11 cellular contexts compared by ENCODE assay signal in the genomic region with DNA sequence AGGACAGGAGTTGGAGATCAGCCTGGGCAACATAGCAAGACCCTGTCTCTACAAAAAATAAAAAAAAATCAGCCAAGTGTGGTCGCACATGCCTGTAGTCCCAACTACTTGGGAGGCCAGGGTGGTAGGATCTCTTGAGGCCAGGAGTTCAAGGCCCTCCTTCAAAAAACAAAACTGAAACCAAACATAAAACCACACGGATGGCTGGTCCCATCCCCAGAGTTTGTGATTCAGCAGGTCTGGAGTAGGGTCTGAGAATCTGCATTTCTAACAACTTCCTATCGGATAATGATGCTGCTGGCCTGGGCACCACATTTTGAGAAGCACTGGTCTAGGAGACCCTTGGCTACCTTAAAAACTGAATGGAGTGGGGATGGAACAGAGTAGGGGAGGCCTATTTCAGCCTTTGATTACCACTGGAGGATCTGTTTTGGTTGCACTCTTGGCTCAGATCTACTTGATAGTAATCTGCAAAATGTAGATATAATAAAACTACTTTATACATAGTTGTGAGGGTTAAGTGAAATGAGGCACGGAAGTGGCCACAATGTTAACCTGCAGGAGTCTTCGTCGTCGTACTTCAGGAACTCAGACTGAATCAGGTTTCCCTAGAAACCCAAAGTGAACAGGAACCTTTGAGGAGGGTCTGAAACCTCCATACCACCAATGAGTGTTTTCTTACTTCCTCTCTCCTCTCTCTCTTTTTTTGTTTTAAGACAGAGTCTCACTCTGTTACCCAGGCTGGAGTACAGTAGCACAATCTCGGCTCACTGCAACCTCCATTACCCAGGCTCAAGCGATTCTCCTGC. TPM values are rescaled to one million over a fixed set of nuclear protein-coding genes. Genes with fewer than 3 reads are reported as not detected.
DNase-seq lines count a peak whose midpoint lies in the region; ATAC-seq lines count a peak whose summit lies in the region.
"Had no signal": no experiment of that assay in that cellular context is flagged by ENCODE, and none has a peak within 500 bp of the region (broad histone marks: within the 10 kb centered on the region; RNA-seq: fewer than 3 reads in every experiment).

No MANE protein-coding gene starts in this region.

- intact Hi-C loops in left cardiac atrium (cut with DNase I), result loop anchor here in 1 of 2 donors (10.0 kb wide), 1 partner anchor 125 kb away; no protein-coding TSS in a partner anchor

- H3K9ac ChIP-seq in BLaER1 treated with 17β-estradiol and CSF1 and Interleukin-3, amounts not matched to agents 10 nM and 100 nM, result peak overlapping the region in 2 of 11 experiments; percentile 10 to 29; a peak in 1 of 22 replicates

- no peaks in the 10 kb centered on the region for H3K36me3 ChIP-seq in BLaER1 treated with 17β-estradiol and CSF1 and Interleukin-3, amounts not matched to agents 10 nM and 100 nM

- no peak overlapping the region for H3K4me3 ChIP-seq in BLaER1 treated with 17β-estradiol and CSF1 and Interleukin-3, amounts not matched to agents 10 nM and 100 nM

- no peaks in the 10 kb centered on the region for H3K9me3 ChIP-seq in BLaER1 treated with 17β-estradiol and CSF1 and Interleukin-3, amounts not matched to agents 10 nM and 100 nM (replicated peaks in 1 of 11)

- ATAC-seq in GM18909 (IDR thresholded peaks at IDR 0.05; ENCODE audit: poor library complexity, unreplicated experiment), result peak; percentile 83
- ATAC-seq in HG02938 (IDR thresholded peaks at IDR 0.05; ENCODE audit: unreplicated experiment), result peak; percentile 63
- ATAC-seq in left cardiac atrium, result no peak

- peaks cover 16 to 54% (median 41%) of the 10 kb centered on the region in 10 experiments for H3K4me1 ChIP-seq in BLaER1 treated with 17β-estradiol and CSF1 and Interleukin-3, amounts not matched to agents 10 nM and 100 nM

- H3K27ac ChIP-seq in BLaER1 treated with 17β-estradiol and CSF1 and Interleukin-3, amounts not matched to agents 10 nM and 100 nM, result peak overlapping the region in 8 of 11 experiments; percentile 19 to 65 (median 48); a peak in 15 of 22 replicates

- DNase-seq in RPMI8226 (peak; percentile 74), left cardiac atrium (no peak), activated gamma-delta T cell treated with Interleukin-2 at 50 U/mL for 16 hours (no peak), NCI-H82 treated with DMSO at 0.1 percent for 48 hours (lab: John Stamatoyannopoulos, UW; ENCODE audit: unreplicated experiment) (no peak), SKM-1 treated with dmso at 0.1 percent for 144 hours (lab: John Stamatoyannopoulos, UW; ENCODE audit: unreplicated experiment) (no peak)
- DNase-seq: activated effector memory CD4-positive, alpha-beta T cell treated with Interleukin-2 at 50 U/mL for 16 hours; COR-L47; stimulated activated CD4-positive, alpha-beta T cell treated with anti-CD3 and anti-CD28 coated beads, Interleukin-4, amount 100 ng/mL, for 1 hour had no signal

- H4K20me1 ChIP-seq in BLaER1 treated with 17β-estradiol and CSF1 and Interleukin-3, amounts not matched to agents 10 nM and 100 nM, result no peaks in the 10 kb centered on the region

- H3K4me2 ChIP-seq in BLaER1 treated with 17β-estradiol and CSF1 and Interleukin-3, amounts not matched to agents 10 nM and 100 nM, result peak overlapping the region; percentile 29 to 80 (median 60)

- H3K27me3 ChIP-seq in BLaER1 treated with 17β-estradiol and CSF1 and Interleukin-3, amounts not matched to agents 10 nM and 100 nM, result no peaks in the 10 kb centered on the region

RNA-seq across cellular contexts. Expression of a gene that starts 25.5 kb away (rescaled TPM):
- total RNA-seq in left cardiac atrium, result 10 to 100 TPM; 68.4 to 69.0 TPM

Comparison
In these comparisons a context has a peak if more than half of its experiments do, and no peak if none do; other contexts are left out.
1. ATAC-seq: peak in GM18909 (single experiment) and HG02938 (single experiment); none in left cardiac atrium (0 of 2).